8 cellular contexts compared by ENCODE assay signal in the genomic region with DNA sequence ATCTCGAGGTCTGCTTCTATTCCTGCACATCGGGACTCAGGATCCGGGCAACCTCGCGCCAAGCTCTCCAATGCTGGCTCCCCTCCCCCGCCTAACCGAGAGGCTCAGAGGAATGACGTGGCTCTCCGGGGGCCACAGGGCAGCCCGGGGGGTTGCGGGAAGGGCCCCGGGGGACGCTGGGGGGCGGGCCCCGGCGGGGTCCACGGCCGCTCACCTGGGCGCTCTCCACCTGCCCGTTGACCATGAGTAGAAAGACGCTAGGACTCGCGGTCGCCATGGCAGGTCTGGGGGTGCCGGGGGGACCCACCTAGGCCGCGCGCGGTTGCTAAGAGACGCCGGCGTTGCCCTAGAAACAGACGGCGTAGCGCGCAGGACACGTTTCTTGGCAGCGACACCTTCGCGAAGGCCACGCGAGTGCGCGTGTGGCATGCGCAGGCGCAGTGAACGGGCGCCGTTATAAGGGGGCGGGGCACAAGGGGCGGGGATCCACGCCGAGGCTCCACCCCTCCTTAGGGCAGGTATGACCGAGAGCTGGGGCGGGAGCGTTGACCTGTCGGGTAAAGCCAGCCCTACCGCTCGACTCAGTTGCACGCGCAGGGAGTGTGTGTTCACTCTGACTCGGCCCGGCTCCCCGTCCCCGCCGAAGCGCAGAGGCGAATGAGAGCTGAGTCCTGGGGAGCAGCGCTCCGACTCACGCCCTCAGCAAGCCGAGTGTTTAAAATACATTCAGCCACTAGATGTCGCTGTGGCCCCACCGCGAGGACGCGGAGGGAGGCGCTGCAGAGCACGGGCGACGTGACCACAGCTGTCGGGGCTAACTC. TPM values are rescaled to one million over a fixed set of nuclear protein-coding genes. Genes with fewer than 3 reads are reported as not detected.
A peak's percentile ranks its signal among the peaks of the same experiment; 100 is the strongest.
DNase-seq lines count a peak whose midpoint lies in the region; ATAC-seq and TF ChIP-seq lines count a peak whose summit lies in the region.

A gene with protein sequence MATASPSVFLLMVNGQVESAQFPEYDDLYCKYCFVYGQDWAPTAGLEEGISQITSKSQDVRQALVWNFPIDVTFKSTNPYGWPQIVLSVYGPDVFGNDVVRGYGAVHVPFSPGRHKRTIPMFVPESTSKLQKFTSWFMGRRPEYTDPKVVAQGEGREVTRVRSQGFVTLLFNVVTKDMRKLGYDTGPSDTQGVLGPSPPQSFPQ (minus strand): TSS at position 431 of the 821 bp plus-strand sequence. CDS start 154 bp downstream, at position 277.

- DNase-seq in CD14-positive monocyte (ENCODE audit: low spot score) (peak; percentile 90), NCI-H748 treated with DMSO at 0.1 percent for 48 hours (lab: John Stamatoyannopoulos, UW) (peak; percentile 97), lower lobe of right lung (peak; percentile 95)
- peak; percentile 92 for DNase-seq in activated CD8-positive, alpha-beta T cell treated with anti-CD3 and anti-CD28 coated beads for 36 hours
- DNase-seq in effector CD4-positive, alpha-beta T cell = peak; percentile 93
- peak; percentile 87 to 90 (median 87) for DNase-seq in stimulated activated CD4-positive, alpha-beta T cell treated with anti-CD3 and anti-CD28 coated beads, TNF-alpha, amount 100 ng/mL, for 24 hours (ENCODE audit: low read depth in 3 of 3)

- no peaks in the 10 kb centered on the region for H3K36me3 ChIP-seq in lower lobe of right lung

- H3K9me3 ChIP-seq in lower lobe of right lung = no peaks in the 10 kb centered on the region

- peaks cover 18 to 48% (median 39%) of the 10 kb centered on the region in 3 donors for H3K27me3 Mint-ChIP-seq in CD14-positive monocyte (ENCODE audit: low read depth in 3 of 3)
- H3K27me3 Mint-ChIP-seq in activated CD8-positive, alpha-beta T cell treated with anti-CD3 and anti-CD28 coated beads for 36 hours = peaks cover 4% of the 10 kb centered on the region

- peaks cover 13% of the 10 kb centered on the region for H3K4me1 ChIP-seq in lower lobe of right lung

- POLR2A ChIA-PET in activated CD8-positive, alpha-beta T cell treated with anti-CD3 and anti-CD28 coated beads for 36 hours (lab: Charles Lee) = interaction anchor here (0.7 to 1.4 kb wide), 7 partner anchors 16 to 401 kb away, joined by 3 to 6 read pairs (median 4); a partner anchor contains a TSS

- intact Hi-C loops in CD14-positive monocyte (cut with micrococcal nuclease) (loop anchor here (1.0 to 10.0 kb wide), 5 partner anchors 16 to 405 kb away; a partner anchor contains a TSS), lower lobe of right lung (cut with DNase I) (no loop called here)
- intact Hi-C loops in activated CD8-positive, alpha-beta T cell treated with anti-CD3 and anti-CD28 coated beads for 36 hours (cut with micrococcal nuclease) = loop anchor here (2.0 kb wide), 1 partner anchor 84 kb away; no protein-coding TSS in a partner anchor

- TF ChIP-seq CTCF in CD14-positive monocyte (IDR thresholded peaks at IDR 0.05) (peak; percentile 96), lower lobe of right lung (IDR thresholded peaks at IDR 0.05) (peak; percentile 97)
- peak; percentile 98 for TF ChIP-seq CTCF in activated CD8-positive, alpha-beta T cell treated with anti-CD3 and anti-CD28 coated beads for 36 hours (IDR thresholded peaks at IDR 0.05)

- peak; percentile 76 for ATAC-seq in GM19351 (IDR thresholded peaks at IDR 0.05; ENCODE audit: unreplicated experiment)
- peak; percentile 71 for ATAC-seq in HG03520 (IDR thresholded peaks at IDR 0.05; ENCODE audit: unreplicated experiment)
- peak; percentile 92 for ATAC-seq in activated CD8-positive, alpha-beta T cell treated with anti-CD3 and anti-CD28 coated beads for 36 hours
- peak; percentile 96 to 97 for ATAC-seq in lower lobe of right lung

- peak within 1 kb of the TSS; percentile 82 for H3K4me3 ChIP-seq in lower lobe of right lung

- CTCF ChIA-PET in activated CD8-positive, alpha-beta T cell treated with anti-CD3 and anti-CD28 coated beads for 36 hours (lab: Charles Lee) = interaction anchor here (0.5 to 7.8 kb wide), 61 partner anchors 9 to 405 kb away, joined by 3 to 133 read pairs (median 4); a partner anchor contains a TSS

- no peaks in the 10 kb centered on the region for H3K9me3 Mint-ChIP-seq in CD14-positive monocyte
- no peaks in the 10 kb centered on the region for H3K9me3 Mint-ChIP-seq in activated CD8-positive, alpha-beta T cell treated with anti-CD3 and anti-CD28 coated beads for 36 hours

- peak within 1 kb of the TSS; percentile 88 to 94 for H3K4me3 Mint-ChIP-seq in CD14-positive monocyte
- peak within 1 kb of the TSS; percentile 81 for H3K4me3 Mint-ChIP-seq in activated CD8-positive, alpha-beta T cell treated with anti-CD3 and anti-CD28 coated beads for 36 hours

- peak within 1 kb of the TSS; percentile 74 to 95 (median 90) for H3K27ac Mint-ChIP-seq in CD14-positive monocyte
- peak within 1 kb of the TSS; percentile 81 for H3K27ac Mint-ChIP-seq in activated CD8-positive, alpha-beta T cell treated with anti-CD3 and anti-CD28 coated beads for 36 hours

- H3K36me3 Mint-ChIP-seq in CD14-positive monocyte = no peaks in the 10 kb centered on the region
- H3K36me3 Mint-ChIP-seq in activated CD8-positive, alpha-beta T cell treated with anti-CD3 and anti-CD28 coated beads for 36 hours (ENCODE audit: low read depth) = no peaks in the 10 kb centered on the region

- peaks cover 13% of the 10 kb centered on the region for H3K4me1 Mint-ChIP-seq in CD14-positive monocyte
- peaks cover 5% of the 10 kb centered on the region for H3K4me1 Mint-ChIP-seq in activated CD8-positive, alpha-beta T cell treated with anti-CD3 and anti-CD28 coated beads for 36 hours (ENCODE audit: low read depth)

- H3K27me3 ChIP-seq in lower lobe of right lung (ENCODE audit: low read depth) = no peaks in the 10 kb centered on the region

- peak within 1 kb of the TSS; percentile 83 for H3K27ac ChIP-seq in lower lobe of right lung

RNA-seq across cellular contexts. Expression of the gene that starts here (rescaled TPM):
- not detected for polyA plus RNA-seq in CD14-positive monocyte
- total RNA-seq in activated CD8-positive, alpha-beta T cell treated with anti-CD3 and anti-CD28 coated beads for 36 hours = 1 to 10 TPM; 7.2 to 9.4 TPM
- total RNA-seq in lower lobe of right lung = 11.3 TPM

Comparison
In these comparisons a context has a peak if more than half of its experiments do, and no peak if none do; other contexts are left out.
1. Peak in every context shown above with its lines: DNase-seq, ATAC-seq, H3K4me3 ChIP-seq and H3K27ac ChIP-seq.
2. Peak in DNase-seq in CD14-positive monocyte; RNA of the gene not detected or under 1 TPM.